16 cellular contexts compared by ENCODE assay signal in the genomic region with DNA sequence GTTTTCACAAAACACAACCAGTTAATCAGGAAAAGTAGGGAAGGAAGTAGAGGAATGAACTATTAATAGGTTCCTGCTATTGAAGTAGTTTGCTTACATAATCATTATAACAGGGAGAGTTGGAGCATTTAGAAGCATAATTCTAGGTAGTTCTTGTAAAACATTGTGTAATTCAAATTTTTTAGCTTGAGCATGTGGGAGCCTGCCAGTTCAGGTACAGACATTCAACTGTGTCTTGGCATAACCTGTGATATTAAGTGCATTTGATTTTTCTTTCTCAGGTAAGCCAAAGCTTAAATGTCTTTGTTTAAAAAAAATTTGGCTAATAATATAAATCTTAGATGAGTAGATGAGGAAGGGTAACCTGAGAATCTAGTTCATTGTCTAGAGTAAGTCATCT. TPM values are rescaled to one million over a fixed set of nuclear protein-coding genes. Genes with fewer than 3 reads are reported as not detected.
DNase-seq lines count a peak whose midpoint lies in the region; ATAC-seq and TF ChIP-seq lines count a peak whose summit lies in the region.
"Had no signal": no experiment of that assay in that cellular context is flagged by ENCODE, and none has a peak within 500 bp of the region (broad histone marks: within the 10 kb centered on the region; RNA-seq: fewer than 3 reads in every experiment).

No MANE protein-coding gene starts in this region.

- CTCF ChIA-PET in CD4-positive, alpha-beta memory T cell (lab: Charles Lee; ENCODE audit: partially characterized antibody) = interaction anchor here (1.4 kb wide), 1 partner anchor 97 kb away, joined by 3 read pairs; the partner anchor contains the start of gene TAF12

- no peak for ATAC-seq in activated naive CD8-positive, alpha-beta T cell treated with anti-CD3 and anti-CD28 coated beads, Interleukin-2, amount 50 U/mL, for 24 hours
- no peak for ATAC-seq in naive thymus-derived CD8-positive, alpha-beta T cell
- ATAC-seq in HG03460 (IDR thresholded peaks at IDR 0.05; ENCODE audit: unreplicated experiment) = no peak
- no peak for ATAC-seq in HG03571 (IDR thresholded peaks at IDR 0.05; ENCODE audit: unreplicated experiment)
- ATAC-seq: left lobe of liver had no signal

- peaks cover 58% of the 10 kb centered on the region for H3K36me3 ChIP-seq in CD4-positive, alpha-beta memory T cell (ENCODE audit: insufficient read depth, low read length)

- H3K9me3 Mint-ChIP-seq in CD4-positive, alpha-beta memory T cell = no peaks in the 10 kb centered on the region
- H3K9me3 Mint-ChIP-seq in HFFc6 = peaks cover 4% of the 10 kb centered on the region; the same call in 1 of the 2 replicates
- no peaks in the 10 kb centered on the region for H3K9me3 Mint-ChIP-seq in activated naive CD8-positive, alpha-beta T cell treated with anti-CD3 and anti-CD28 coated beads, Interleukin-2, amount 50 U/mL, for 24 hours
- no peaks in the 10 kb centered on the region for H3K9me3 Mint-ChIP-seq in naive thymus-derived CD8-positive, alpha-beta T cell

- intact Hi-C loops in CD4-positive, alpha-beta memory T cell (cut with micrococcal nuclease) = no loop called here

- no peak for DNase-seq in CD4-positive, alpha-beta memory T cell
- no peak for DNase-seq in HFFc6
- no peak for DNase-seq in activated naive CD8-positive, alpha-beta T cell treated with anti-CD3 and anti-CD28 coated beads, Interleukin-2, amount 50 U/mL, for 24 hours
- DNase-seq in naive thymus-derived CD8-positive, alpha-beta T cell = no peak
- DNase-seq in NCI-H146 treated with DMSO at 0.1 percent for 48 hours (lab: John Stamatoyannopoulos, UW; ENCODE audit: unreplicated experiment) = no peak
- DNase-seq in NCI-H69 (lab: John Stamatoyannopoulos, UW) = no peak
- DNase-seq: activated CD4-positive, alpha-beta T cell treated with anti-CD3 and anti-CD28 coated beads for 4 hours; anterior cingulate cortex; effector memory CD4-positive, alpha-beta T cell; NCI-H1105; NCI-H510A treated with DMSO at 0.1 percent for 48 hours; SHP77 treated with DMSO at 0.1 percent for 48 hours; stimulated activated CD4-positive, alpha-beta T cell treated with anti-CD3 and anti-CD28 coated beads, Interleukin-2, amount 100 ng/mL, for 48 hours had no signal

- no peak for TF ChIP-seq CTCF in HFFc6 (IDR thresholded peaks at IDR 0.05)

- H3K27ac Mint-ChIP-seq in CD4-positive, alpha-beta memory T cell = peak overlapping the region in 5 of 7 donors; percentile 37 to 93 (median 69)
- H3K27ac Mint-ChIP-seq in HFFc6 = peak overlapping the region; percentile 19
- H3K27ac Mint-ChIP-seq in activated naive CD8-positive, alpha-beta T cell treated with anti-CD3 and anti-CD28 coated beads, Interleukin-2, amount 50 U/mL, for 24 hours = peak overlapping the region; percentile 52
- peak overlapping the region in 5 of 10 donors; percentile 0 to 74 (median 27) for H3K27ac Mint-ChIP-seq in naive thymus-derived CD8-positive, alpha-beta T cell

- no peak overlapping the region for H3K27ac ChIP-seq in CD4-positive, alpha-beta memory T cell (ENCODE audit: low read depth, low read length)

- no peak overlapping the region for H3K4me3 ChIP-seq in CD4-positive, alpha-beta memory T cell (ENCODE audit: low read length in 2 of 2)

- H3K36me3 Mint-ChIP-seq in CD4-positive, alpha-beta memory T cell = peaks cover 48 to 66% of the 10 kb centered on the region in 2 donors
- H3K36me3 Mint-ChIP-seq in HFFc6 (ENCODE audit: low read depth) = peaks cover 55% of the 10 kb centered on the region
- peaks cover 67% of the 10 kb centered on the region for H3K36me3 Mint-ChIP-seq in activated naive CD8-positive, alpha-beta T cell treated with anti-CD3 and anti-CD28 coated beads, Interleukin-2, amount 50 U/mL, for 24 hours (ENCODE audit: low read depth)
- peaks cover 12 to 74% (median 31%) of the 10 kb centered on the region in 3 donors for H3K36me3 Mint-ChIP-seq in naive thymus-derived CD8-positive, alpha-beta T cell

- H3K27me3 Mint-ChIP-seq in CD4-positive, alpha-beta memory T cell = peaks cover 0 to 2% of the 10 kb centered on the region in 2 donors
- no peaks in the 10 kb centered on the region for H3K27me3 Mint-ChIP-seq in HFFc6 (ENCODE audit: insufficient read depth)
- no peaks in the 10 kb centered on the region for H3K27me3 Mint-ChIP-seq in activated naive CD8-positive, alpha-beta T cell treated with anti-CD3 and anti-CD28 coated beads, Interleukin-2, amount 50 U/mL, for 24 hours
- no peaks in the 10 kb centered on the region for H3K27me3 Mint-ChIP-seq in naive thymus-derived CD8-positive, alpha-beta T cell

- H3K4me1 ChIP-seq in CD4-positive, alpha-beta memory T cell (ENCODE audit: insufficient read depth, low read length) = peaks cover 75% of the 10 kb centered on the region

- H3K27me3 ChIP-seq in CD4-positive, alpha-beta memory T cell (ENCODE audit: insufficient read depth, low read length) = no peaks in the 10 kb centered on the region

- no peaks in the 10 kb centered on the region for H3K9me3 ChIP-seq in CD4-positive, alpha-beta memory T cell (ENCODE audit: control insufficient read depth in 1 of 2, low read length in 2 of 2)

- POLR2A ChIA-PET in CD4-positive, alpha-beta memory T cell (lab: Charles Lee; ENCODE audit: partially characterized antibody) = interaction anchor here (5.6 to 9.0 kb wide), 2 partner anchors 71 to 98 kb away, joined by 95 to 182 read pairs; partner anchors contain the start of genes GMEB1 and TAF12
- POLR2A ChIA-PET in naive thymus-derived CD8-positive, alpha-beta T cell (lab: Charles Lee) = interaction anchor here (0.6 kb wide), 1 partner anchor 182 kb away, joined by 3 read pairs; no protein-coding TSS in a partner anchor

- H3K4me3 Mint-ChIP-seq in CD4-positive, alpha-beta memory T cell = peak overlapping the region in 4 of 8 donors; percentile 25 to 52 (median 44)
- H3K4me3 Mint-ChIP-seq in HFFc6 = peak overlapping the region; percentile 96
- H3K4me3 Mint-ChIP-seq in activated naive CD8-positive, alpha-beta T cell treated with anti-CD3 and anti-CD28 coated beads, Interleukin-2, amount 50 U/mL, for 24 hours = peak overlapping the region; percentile 99
- peak overlapping the region in 7 of 10 donors; percentile 19 to 100 (median 60) for H3K4me3 Mint-ChIP-seq in naive thymus-derived CD8-positive, alpha-beta T cell

- H3K4me1 Mint-ChIP-seq in CD4-positive, alpha-beta memory T cell = peaks cover 38 to 85% (median 56%) of the 10 kb centered on the region in 4 donors
- peaks cover 50% of the 10 kb centered on the region for H3K4me1 Mint-ChIP-seq in HFFc6 (ENCODE audit: low read depth)
- peaks cover 80% of the 10 kb centered on the region for H3K4me1 Mint-ChIP-seq in activated naive CD8-positive, alpha-beta T cell treated with anti-CD3 and anti-CD28 coated beads, Interleukin-2, amount 50 U/mL, for 24 hours
- H3K4me1 Mint-ChIP-seq in naive thymus-derived CD8-positive, alpha-beta T cell = peaks cover 22 to 73% (median 70%) of the 10 kb centered on the region in 4 donors

RNA-seq across cellular contexts. Expression of gene YTHDF2, which starts 3.4 kb away (rescaled TPM):
- 10 to 100 TPM; 65.1 to 76.8 TPM for total RNA-seq in CD4-positive, alpha-beta memory T cell
- 100 to 1,000 TPM; 124 to 173 TPM for polyA plus RNA-seq in CD4-positive, alpha-beta memory T cell
- total RNA-seq in HFFc6 (2021; fragmentation: NEBNext Ultra II Directional; extraction: Animal tissue kit (Norgen Biotek cat#: 25700)) = 10 to 100 TPM; 66.9 to 88.2 (median 76.6) TPM
- 10 to 100 TPM; 75.4 to 76.6 TPM for total RNA-seq in naive thymus-derived CD8-positive, alpha-beta T cell
- 100 to 1,000 TPM; 117 to 128 (median 118) TPM for polyA plus RNA-seq in naive thymus-derived CD8-positive, alpha-beta T cell
